Comparison of ENCODE assay signal across 1 cellular context in the genomic region with DNA sequence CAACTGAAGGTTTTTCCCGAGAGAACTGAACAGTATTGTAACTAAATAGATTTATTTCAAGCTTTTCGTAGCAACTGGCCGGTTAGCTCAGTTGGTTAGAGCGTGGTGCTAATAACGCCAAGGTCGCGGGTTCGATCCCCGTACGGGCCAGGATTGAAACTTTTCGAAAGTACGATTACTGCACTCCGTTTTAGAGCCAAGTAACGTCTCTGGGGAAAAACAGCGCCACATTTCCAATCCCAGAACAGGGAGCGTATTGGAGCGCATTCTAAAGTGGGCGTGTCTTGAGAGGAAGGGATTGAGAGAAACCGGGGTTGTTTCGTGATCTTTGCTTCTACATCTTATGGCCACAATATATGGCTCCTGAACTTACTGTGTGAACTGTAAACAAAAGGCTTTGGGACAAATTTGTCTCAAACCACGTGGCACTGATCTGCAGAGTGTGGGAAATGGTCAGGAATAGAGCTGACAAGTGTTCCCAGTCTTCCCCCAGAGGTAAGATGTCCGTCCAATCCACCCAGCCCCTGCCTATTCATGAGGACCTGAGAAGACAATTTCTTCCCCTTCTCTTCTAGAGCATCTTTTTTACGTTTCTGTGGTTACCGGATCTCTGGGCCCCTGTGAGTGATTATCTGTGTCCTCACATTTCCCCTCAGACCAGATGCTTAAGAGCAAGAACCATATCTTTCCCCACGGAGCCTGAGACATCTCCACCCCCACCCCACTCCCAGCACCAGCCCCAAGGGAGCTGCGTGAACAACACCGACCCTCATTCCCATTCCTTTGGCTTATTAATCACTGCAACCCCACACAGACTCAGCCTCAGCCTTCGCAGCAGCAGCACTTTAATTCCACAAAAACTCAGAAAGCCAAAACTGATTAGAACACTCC.
A peak's percentile ranks its signal among the peaks of the same experiment; 100 is the strongest.
TF ChIP-seq lines count a peak whose summit lies in the region.

No MANE protein-coding gene starts in this region.

TF ChIP-seq in endothelial cell of umbilical vein, 7 proteins besides CTCF, POLR2A, EP300 and RAD21:
- TF ChIP-seq, protein P1, sequence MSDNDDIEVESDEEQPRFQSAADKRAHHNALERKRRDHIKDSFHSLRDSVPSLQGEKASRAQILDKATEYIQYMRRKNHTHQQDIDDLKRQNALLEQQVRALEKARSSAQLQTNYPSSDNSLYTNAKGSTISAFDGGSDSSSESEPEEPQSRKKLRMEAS (IDR thresholded peaks at IDR 0.05; ENCODE audit: insufficient read depth, insufficient read length) = peak; percentile 89
- TF ChIP-seq POLR2AphosphoS5 (IDR thresholded peaks at IDR 0.05; ENCODE audit: insufficient read depth, low read depth, low read length) = no peak
- TF ChIP-seq FOS (IDR thresholded peaks at IDR 0.05; ENCODE audit: borderline replicate concordance, insufficient read depth, low read length) = no peak
